11 cellular contexts compared by ENCODE assay signal in genomic region chr2:191486584-191487320, GRCh38.
DNase-seq lines count a peak whose midpoint lies in the region; ATAC-seq and TF ChIP-seq lines count a peak whose summit lies in the region.
"Had no signal": no experiment of that assay in that cellular context is flagged by ENCODE, and none has a peak within 500 bp of the region (broad histone marks: within the 10 kb centered on the region; RNA-seq: fewer than 3 reads in every experiment).

No MANE protein-coding gene starts in this region.

- peaks cover 11% of the 10 kb centered on the region for H3K4me1 Mint-ChIP-seq in MCF 10A (ENCODE audit: insufficient read depth, unreplicated experiment)
- no peaks in the 10 kb centered on the region for H3K4me1 Mint-ChIP-seq in activated CD8-positive, alpha-beta T cell treated with anti-CD3 and anti-CD28 coated beads, Interleukin-2, amount 10 ng/mL, durations not matched to agents 7 days and 5 days (ENCODE audit: low read depth)

- no peak for TF ChIP-seq POLR2A in breast epithelium (IDR thresholded peaks at IDR 0.05)

- no peak overlapping the region for H3K4me3 ChIP-seq in breast epithelium
- H3K4me3 ChIP-seq in Panc1 (ENCODE audit: low read depth in 2 of 2, low read length in 2 of 2): no peak overlapping the region
- H3K4me3 ChIP-seq in skin epidermis: no peak overlapping the region
- H3K4me3 ChIP-seq: testis had no signal

- H3K27me3 Mint-ChIP-seq in MCF 10A (ENCODE audit: insufficient read depth, unreplicated experiment): no peaks in the 10 kb centered on the region
- peaks cover 4% of the 10 kb centered on the region for H3K27me3 Mint-ChIP-seq in activated CD8-positive, alpha-beta T cell treated with anti-CD3 and anti-CD28 coated beads, Interleukin-2, amount 10 ng/mL, durations not matched to agents 7 days and 5 days (ENCODE audit: low read depth)
- H3K27me3 Mint-ChIP-seq: dendritic cell treated with granulocyte-macrophage colony-stimulating factor and Interleukin-4, amounts not matched to agents 40 ng/mL and 50 ng/mL, for 4 days had no signal

- TF ChIP-seq CTCF in MCF 10A (IDR thresholded peaks at IDR 0.05; ENCODE audit: unreplicated experiment) (no peak), breast epithelium (IDR thresholded peaks at IDR 0.05) (no peak), Panc1 (IDR thresholded peaks at IDR 0.05) (no peak)

- ATAC-seq in Panc1: peak; percentile 95
- no peak for ATAC-seq in activated CD8-positive, alpha-beta T cell treated with anti-CD3 and anti-CD28 coated beads, Interleukin-2, amount 10 ng/mL, durations not matched to agents 7 days and 5 days
- ATAC-seq in GM21381 (IDR thresholded peaks at IDR 0.05; ENCODE audit: unreplicated experiment): no peak
- ATAC-seq in HG02884 (IDR thresholded peaks at IDR 0.05; ENCODE audit: unreplicated experiment): no peak

- H3K9me3 ChIP-seq in breast epithelium (peaks cover 0 to 20% of the 10 kb centered on the region in 2 donors), Panc1 (ENCODE audit: control insufficient read depth, insufficient read depth, low read depth, low read length) (peaks cover 6% of the 10 kb centered on the region; the same call in 1 of the 2 replicates)
- H3K9me3 ChIP-seq: testis had no signal

- peaks cover 18% of the 10 kb centered on the region for H3K9me3 Mint-ChIP-seq in MCF 10A (ENCODE audit: unreplicated experiment)
- no peaks in the 10 kb centered on the region for H3K9me3 Mint-ChIP-seq in activated CD8-positive, alpha-beta T cell treated with anti-CD3 and anti-CD28 coated beads, Interleukin-2, amount 10 ng/mL, durations not matched to agents 7 days and 5 days (ENCODE audit: insufficient read depth)

- CTCF ChIA-PET in MCF 10A (lab: Yijun Ruan, JAX): interaction anchor here (0.7 to 6.2 kb wide), 10 partner anchors 15 to 435 kb away, joined by 3 to 34 read pairs (median 4); no protein-coding TSS in a partner anchor
- CTCF ChIA-PET in Panc1 (lab: Charles Lee): interaction anchor here (1.2 kb wide), 1 partner anchor 269 kb away, joined by 5 read pairs; no protein-coding TSS in a partner anchor
- CTCF ChIA-PET in activated CD8-positive, alpha-beta T cell treated with anti-CD3 and anti-CD28 coated beads, Interleukin-2, amount 10 ng/mL, durations not matched to agents 7 days and 5 days (lab: Charles Lee): interaction anchor here (1.3 kb wide), 1 partner anchor 35 kb away, joined by 4 read pairs; no protein-coding TSS in a partner anchor

- H3K36me3 ChIP-seq in breast epithelium (no peaks in the 10 kb centered on the region), Panc1 (ENCODE audit: control insufficient read depth, insufficient read depth, low read length) (no peaks in the 10 kb centered on the region)

- peak overlapping the region; percentile 3 for H3K27ac Mint-ChIP-seq in MCF 10A (ENCODE audit: low read depth, unreplicated experiment)
- no peak overlapping the region for H3K27ac Mint-ChIP-seq in activated CD8-positive, alpha-beta T cell treated with anti-CD3 and anti-CD28 coated beads, Interleukin-2, amount 10 ng/mL, durations not matched to agents 7 days and 5 days
- H3K27ac Mint-ChIP-seq: dendritic cell treated with granulocyte-macrophage colony-stimulating factor and Interleukin-4, amounts not matched to agents 40 ng/mL and 50 ng/mL, for 4 days had no signal

- H3K36me3 Mint-ChIP-seq in MCF 10A (ENCODE audit: insufficient read depth, unreplicated experiment): no peaks in the 10 kb centered on the region
- no peaks in the 10 kb centered on the region for H3K36me3 Mint-ChIP-seq in activated CD8-positive, alpha-beta T cell treated with anti-CD3 and anti-CD28 coated beads, Interleukin-2, amount 10 ng/mL, durations not matched to agents 7 days and 5 days (ENCODE audit: low read depth)

- H3K27ac ChIP-seq in breast epithelium (peak overlapping the region in 1 of 2 donors; percentile 5), Panc1 (ENCODE audit: low read length) (peak overlapping the region; percentile 56), skin epidermis (peak overlapping the region in 13 of 21 experiments; percentile 12 to 88 (median 63))
- H3K27ac ChIP-seq: testis had no signal

- DNase-seq in MCF 10A (ENCODE audit: unreplicated experiment) (peak; percentile 95), breast epithelium (ENCODE audit: low spot score in 2 of 2) (no peak), Panc1 (ENCODE audit: low read depth, low spot score) (peak; percentile 39), fibroblast of gingiva (ENCODE audit: low read depth) (peak; percentile 82)
- DNase-seq in activated CD8-positive, alpha-beta T cell treated with anti-CD3 and anti-CD28 coated beads, Interleukin-2, amount 10 ng/mL, durations not matched to agents 7 days and 5 days: no peak
- DNase-seq: testis had no signal

- in situ Hi-C loops in Panc1 (cut with HindIII; ENCODE audit: low pct_unique_long_range_greater_than_20kb, low sequenced_read_pairs): no loop called here

- no peak overlapping the region for H3K4me3 Mint-ChIP-seq in MCF 10A (ENCODE audit: unreplicated experiment)
- no peak overlapping the region for H3K4me3 Mint-ChIP-seq in activated CD8-positive, alpha-beta T cell treated with anti-CD3 and anti-CD28 coated beads, Interleukin-2, amount 10 ng/mL, durations not matched to agents 7 days and 5 days
- H3K4me3 Mint-ChIP-seq: dendritic cell treated with granulocyte-macrophage colony-stimulating factor and Interleukin-4, amounts not matched to agents 40 ng/mL and 50 ng/mL, for 4 days; neural crest cell had no signal

- intact Hi-C loops in MCF 10A (cut with micrococcal nuclease): no loop called here
- intact Hi-C loops in breast epithelium (cut with DNase I; ENCODE audit: low total_unique reads): no loop called here
- intact Hi-C loops in Panc1 (cut with micrococcal nuclease; ENCODE audit: unreplicated experiment): no loop called here

- POLR2A ChIA-PET in MCF 10A (lab: Yijun Ruan, JAX): interaction anchor here (0.6 to 2.7 kb wide), 10 partner anchors 11 to 321 kb away, joined by 3 to 9 read pairs (median 4); no protein-coding TSS in a partner anchor
- POLR2A ChIA-PET in Panc1 (lab: Charles Lee): no interaction called here
- POLR2A ChIA-PET in activated CD8-positive, alpha-beta T cell treated with anti-CD3 and anti-CD28 coated beads, Interleukin-2, amount 10 ng/mL, durations not matched to agents 7 days and 5 days (lab: Charles Lee): no interaction called here

- BruUV-seq in MCF 10A (replicated peaks; lab: Mats Ljungman, UMichigan) (no TSS peak), Panc1 (replicated peaks; lab: Mats Ljungman, UMichigan) (no TSS peak)

- no peaks in the 10 kb centered on the region for H3K4me1 ChIP-seq in breast epithelium
- H3K4me1 ChIP-seq in Panc1 (ENCODE audit: control insufficient read depth, insufficient read depth, low read length): peaks cover 5% of the 10 kb centered on the region
- H3K4me1 ChIP-seq: testis had no signal

- H3K27me3 ChIP-seq in breast epithelium (no peaks in the 10 kb centered on the region), Panc1 (ENCODE audit: control insufficient read depth, insufficient read depth, low read length) (no peaks in the 10 kb centered on the region)
- H3K27me3 ChIP-seq: testis had no signal

Comparison
In these comparisons a context has a peak if more than half of its experiments do, and no peak if none do; other contexts are left out.
1. DNase-seq: peak in MCF 10A (single experiment), Panc1 (single experiment) and fibroblast of gingiva (single experiment); none in breast epithelium (0 of 2) and activated CD8-positive, alpha-beta T cell treated with anti-CD3 and anti-CD28 coated beads, Interleukin-2, amount 10 ng/mL, durations not matched to agents 7 days and 5 days (single experiment).